In the genomic region with DNA sequence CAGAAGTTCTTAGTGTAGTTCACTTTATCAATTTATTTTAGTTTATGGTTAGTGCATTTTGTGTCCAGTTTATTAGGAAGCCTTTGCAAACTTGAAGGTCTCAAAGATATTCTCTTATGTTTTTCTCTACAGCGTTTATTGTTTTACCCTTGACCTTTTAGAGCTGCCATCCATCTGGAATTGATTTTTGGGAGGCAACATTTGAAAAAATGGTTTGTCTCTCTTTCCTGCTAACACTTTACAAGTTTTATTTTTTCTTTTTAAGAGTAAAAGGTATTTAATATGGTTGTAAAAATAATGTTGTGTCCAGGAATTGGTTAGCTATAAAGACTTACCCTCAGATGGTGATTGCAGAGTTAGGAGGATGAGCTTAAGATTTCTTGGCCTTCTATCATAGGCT, we compare ENCODE assay signal across 20 cellular contexts.
"Had no signal": no experiment of that assay in that cellular context is flagged by ENCODE, and none has a peak within 500 bp of the region (broad histone marks: within the 10 kb centered on the region; RNA-seq: fewer than 3 reads in every experiment).

No MANE protein-coding gene starts in this region.

- H3K9me3 Mint-ChIP-seq: activated B cell treated with CpG ODN at 0.5 μM for 24 hours; activated CD8-positive, alpha-beta T cell treated with anti-CD3 and anti-CD28 coated beads for 36 hours; activated naive CD4-positive, alpha-beta T cell treated with anti-CD3 and anti-CD28 coated beads, Interleukin-2, amount 50 U/mL, for 24 hours; activated T-helper 1 cell treated with anti-CD3 and anti-CD28 coated beads, Interleukin-12 subunit alpha, Interleukin-12 subunit beta, Interleukin-2, Interleukin-4 antibody, amounts not matched to agents 30 ng/mL and 10 ng/mL and 1 ng/mL, durations not matched to agents 14 hours and 24 hours and 36 hours; T-helper 1 cell treated with Interleukin-12 subunit alpha and Interleukin-12 subunit beta and Interleukin-4 antibody, amounts not matched to agents 30 μg/mL and 1 μg/mL, for 36 hours had no signal

- H3K27me3 Mint-ChIP-seq: activated B cell treated with CpG ODN at 0.5 μM for 24 hours; activated CD8-positive, alpha-beta T cell treated with anti-CD3 and anti-CD28 coated beads for 36 hours; activated naive CD4-positive, alpha-beta T cell treated with anti-CD3 and anti-CD28 coated beads, Interleukin-2, amount 50 U/mL, for 24 hours had no signal

- H3K27ac Mint-ChIP-seq: activated B cell treated with CpG ODN at 0.5 μM for 24 hours; activated CD8-positive, alpha-beta T cell treated with anti-CD3 and anti-CD28 coated beads for 36 hours; activated naive CD4-positive, alpha-beta T cell treated with anti-CD3 and anti-CD28 coated beads, Interleukin-2, amount 50 U/mL, for 24 hours; activated T-helper 1 cell treated with anti-CD3 and anti-CD28 coated beads, Interleukin-12 subunit alpha, Interleukin-12 subunit beta, Interleukin-2, Interleukin-4 antibody, amounts not matched to agents 30 ng/mL and 10 ng/mL and 1 ng/mL, durations not matched to agents 14 hours and 24 hours and 36 hours; T-helper 1 cell treated with Interleukin-12 subunit alpha and Interleukin-12 subunit beta and Interleukin-4 antibody, amounts not matched to agents 30 μg/mL and 1 μg/mL, for 36 hours had no signal

- H3K4me3 Mint-ChIP-seq: activated B cell treated with CpG ODN at 0.5 μM for 24 hours; activated CD8-positive, alpha-beta T cell treated with anti-CD3 and anti-CD28 coated beads for 36 hours; activated naive CD4-positive, alpha-beta T cell treated with anti-CD3 and anti-CD28 coated beads, Interleukin-2, amount 50 U/mL, for 24 hours; activated T-helper 1 cell treated with anti-CD3 and anti-CD28 coated beads, Interleukin-12 subunit alpha, Interleukin-12 subunit beta, Interleukin-2, Interleukin-4 antibody, amounts not matched to agents 30 ng/mL and 10 ng/mL and 1 ng/mL, durations not matched to agents 14 hours and 24 hours and 36 hours; T-helper 1 cell treated with Interleukin-12 subunit alpha and Interleukin-12 subunit beta and Interleukin-4 antibody, amounts not matched to agents 30 μg/mL and 1 μg/mL, for 36 hours had no signal

- H3K27me3 ChIP-seq: brain microvascular endothelial cell, cardiac muscle cell, Peyer's patch, SJCRH30 had no signal

- DNase-seq: activated B cell treated with CpG ODN at 0.5 μM for 24 hours; activated CD8-positive, alpha-beta memory T cell treated with anti-CD3 and anti-CD28 coated beads, Interleukin-2, amount 50 U/mL, for 4 hours; activated CD8-positive, alpha-beta T cell treated with anti-CD3 and anti-CD28 coated beads for 36 hours; activated effector memory CD4-positive, alpha-beta T cell treated with Interleukin-2 at 50 U/mL for 16 hours; activated naive CD4-positive, alpha-beta T cell; activated T-cell treated with anti-CD3 and anti-CD28 coated beads, Interleukin-2, amount 50 U/mL, for 1 hour; brain microvascular endothelial cell; MV-4-11; NCI-H1105; NCI-H1436 treated with DMSO at 0.1 percent for 48 hours; NCI-H187; NCI-H2081; NCI-H510A treated with DMSO at 0.1 percent for 48 hours; Peyer's patch; Right ventricle myocardium superior; SJCRH30 had no signal

- H3K4me3 ChIP-seq: cardiac muscle cell, Peyer's patch, SJCRH30 had no signal

- H3K36me3 ChIP-seq: cardiac muscle cell, Peyer's patch had no signal

- ATAC-seq: activated CD8-positive, alpha-beta T cell treated with anti-CD3 and anti-CD28 coated beads for 36 hours had no signal
